Comparison of ENCODE assay signal across 26 cellular contexts in genomic region chr1:209235170-209235569, GRCh38.
"Had no signal": no experiment of that assay in that cellular context is flagged by ENCODE, and none has a peak within 500 bp of the region (broad histone marks: within the 10 kb centered on the region; RNA-seq: fewer than 3 reads in every experiment).

No MANE protein-coding gene starts in this region.

- DNase-seq: occipital lobe; ovary; posterior cingulate gyrus; psoas muscle; right cardiac atrium; right lobe of liver; sigmoid colon; small intestine; stimulated activated CD4-positive, alpha-beta T cell treated with anti-CD3 and anti-CD28 coated beads, Interleukin-15, amount 100 ng/mL, for 24 hours; stimulated activated CD4-positive, alpha-beta T cell treated with anti-CD3 and anti-CD28 coated beads, Interleukin-2, amount 100 ng/mL, for 24 hours; stimulated activated CD4-positive, alpha-beta T cell treated with anti-CD3 and anti-CD28 coated beads, Interleukin-2, amount 100 ng/mL, for 48 hours; stimulated activated CD4-positive, alpha-beta T cell treated with anti-CD3 and anti-CD28 coated beads, Interleukin-4, amount 100 ng/mL, for 24 hours; stimulated activated naive B cell treated with anti-CD40 and anti-IgM and Interleukin-4, amounts not matched to agents 10 μg/mL and 1 μg/mL and 100 μg/mL, for 72 hours; stimulated activated naive CD4-positive, alpha-beta T cell treated with Interleukin-2 at 50 U/mL for 16 hours; stomach; thyroid gland; trophoblast cell; upper lobe of left lung had no signal

- FAIRE-seq: small intestine, urothelium cell line had no signal

- H3K4me3 ChIP-seq: neural progenitor cell, ovary, psoas muscle, right lobe of liver, sigmoid colon, stomach, thoracic aorta, thyroid gland, tibial nerve, upper lobe of left lung, vagina had no signal

- H2AFZ ChIP-seq: neural progenitor cell, parathyroid adenoma had no signal

- H3K9ac ChIP-seq: neural progenitor cell, parathyroid adenoma had no signal

- ATAC-seq: natural killer cell treated with Interleukin-12 subunit alpha and Interleukin-12 subunit beta and Interleukin-15 and Interleukin-18, amount 100 ng/mL, for 72 hours; psoas muscle; right cardiac atrium; right lobe of liver; stimulated activated effector memory CD8-positive, alpha-beta T cell treated with anti-CD3 and anti-CD28 coated beads, Interleukin-12 subunit alpha, Interleukin-12 subunit beta, amount 100 ng/mL, for 72 hours; stimulated activated naive B cell treated with anti-CD40 and anti-IgM and Interleukin-4, amounts not matched to agents 10 μg/mL and 1 μg/mL and 100 μg/mL, for 72 hours had no signal

- H3K9me3 ChIP-seq: psoas muscle, right lobe of liver, thyroid gland, vagina had no signal

- H3K4me1 ChIP-seq: neural progenitor cell, parathyroid adenoma, psoas muscle, right lobe of liver, sigmoid colon, stomach, thyroid gland, tibial nerve, vagina had no signal

- H3K27ac ChIP-seq: neural progenitor cell, ovary, parathyroid adenoma, psoas muscle, right lobe of liver, sigmoid colon, stomach, thoracic aorta, tibial nerve, upper lobe of left lung, vagina had no signal

- H3K79me2 ChIP-seq: parathyroid adenoma had no signal

- H3K27me3 ChIP-seq: neural progenitor cell, ovary, thyroid gland, vagina had no signal

- H3K4me2 ChIP-seq: neural progenitor cell had no signal

- H3K36me3 ChIP-seq: neural progenitor cell, ovary, right lobe of liver, sigmoid colon, stomach, thoracic aorta, thyroid gland, upper lobe of left lung, vagina had no signal
